ENCODE assay signal across 19 cellular contexts in the genomic region with DNA sequence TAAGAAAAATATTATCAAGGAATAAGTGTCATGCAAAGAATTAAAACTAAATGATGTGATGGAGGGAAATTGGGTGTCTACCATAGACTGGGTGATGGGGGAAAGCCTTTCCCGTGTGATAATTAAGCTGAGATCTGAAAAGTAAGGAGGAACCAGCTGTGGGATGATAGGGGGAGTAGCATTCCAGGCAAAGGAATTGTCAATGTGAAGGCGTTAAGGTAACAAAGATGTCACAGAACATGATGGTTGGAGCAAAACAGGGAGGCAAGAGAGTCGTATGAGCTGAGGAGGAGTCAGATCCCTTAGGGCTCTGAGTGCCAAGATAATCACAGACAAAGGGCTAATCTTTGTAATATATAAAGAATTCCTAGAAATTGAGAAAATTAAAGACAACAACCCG.
"Had no signal": no experiment of that assay in that cellular context is flagged by ENCODE, and none has a peak within 500 bp of the region (broad histone marks: within the 10 kb centered on the region; RNA-seq: fewer than 3 reads in every experiment).

No MANE protein-coding gene starts in this region.

- ATAC-seq: foreskin keratinocyte, gastroesophageal sphincter, heart left ventricle, left colon, left lung, left ventricle myocardium superior, lower lobe of right lung, mucosa of descending colon had no signal

- H3K4me1 Mint-ChIP-seq: mesothelial cell of epicardium had no signal

- H3K4me3 Mint-ChIP-seq: immature natural killer cell, mesothelial cell of epicardium had no signal

- H3K36me3 Mint-ChIP-seq: mesothelial cell of epicardium had no signal

- DNase-seq: dermis blood vessel endothelial cell; dorsolateral prefrontal cortex; effector CD4-positive, alpha-beta T cell; effector memory CD4-positive, alpha-beta T cell; foreskin keratinocyte; heart left ventricle; hypothalamus; immature natural killer cell; islet precursor cell; kidney; kidney glomerular epithelial cell; left colon; left lung; left ventricle myocardium superior; lower lobe of right lung; mesenchymal stem cell; mucosa of descending colon had no signal

- H3K9me3 Mint-ChIP-seq: immature natural killer cell, mesothelial cell of epicardium had no signal

- H3K27ac Mint-ChIP-seq: immature natural killer cell, mesothelial cell of epicardium had no signal
